ENCODE assay signal across 8 cellular contexts in the genomic region with DNA sequence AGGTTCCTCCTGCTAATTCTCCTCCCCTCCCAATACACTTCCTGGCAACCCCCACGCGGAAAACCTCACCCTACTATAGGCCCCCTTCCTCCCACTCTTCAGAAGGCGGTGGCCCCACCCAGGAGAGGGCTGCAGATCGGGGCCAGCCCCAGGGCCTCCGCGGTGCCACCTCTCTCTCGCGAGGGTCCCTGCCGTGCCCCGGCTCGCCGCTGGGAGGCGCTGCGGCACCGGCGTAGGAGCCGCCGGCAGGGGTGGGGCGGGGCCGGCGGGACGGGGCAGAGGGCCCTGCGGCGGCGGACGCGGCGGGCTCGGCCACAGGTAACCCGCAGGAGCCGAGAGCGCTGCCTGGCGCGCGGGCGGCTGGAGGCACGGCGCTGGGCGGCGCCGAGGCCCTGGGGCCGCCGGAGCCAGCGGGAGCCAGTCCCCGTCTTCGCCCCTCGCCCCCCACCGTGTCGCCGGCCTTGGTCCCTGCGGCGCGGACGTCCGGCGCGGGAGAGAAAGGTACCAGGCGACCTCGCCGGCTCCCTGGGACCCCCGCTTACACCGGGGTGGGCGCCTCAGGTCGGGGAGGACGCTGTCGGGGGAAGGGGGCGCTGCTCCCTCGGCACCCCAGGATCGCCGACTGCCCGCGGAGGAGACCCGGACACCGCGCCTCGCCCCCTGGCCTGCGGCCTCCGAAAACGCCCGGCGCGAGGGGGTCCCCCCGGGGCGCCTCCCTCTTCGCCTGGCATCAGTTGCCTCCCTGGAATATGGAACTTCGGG. TPM values are rescaled to one million over a fixed set of nuclear protein-coding genes. Genes with fewer than 3 reads are reported as not detected.
A peak's percentile ranks its signal among the peaks of the same experiment; 100 is the strongest.
DNase-seq lines count a peak whose midpoint lies in the region; ATAC-seq, FAIRE-seq and TF ChIP-seq lines count a peak whose summit lies in the region.

Gene ANKRD6, plus strand, starts transcription at position 278 of the 762 bp plus-strand sequence. CDS start 133,825 bp downstream, outside the sequence.

- H4K8ac ChIP-seq in H1 (ENCODE audit: extremely low read depth, insufficient read depth, low read length), result peak within 1 kb of the TSS; percentile 63; the same call in 1 of the 2 replicates

- H2BK20ac ChIP-seq in H1 (ENCODE audit: low read length), result no peak within 1 kb of the TSS

- peaks cover 3% of the 10 kb centered on the region; the same call in 1 of the 2 replicates for H3K23me2 ChIP-seq in H1 (ENCODE audit: low read depth, low read length)

- peak within 1 kb of the TSS; percentile 52 for H2AFZ ChIP-seq in H1 (ENCODE audit: low read length)

- no peak for FAIRE-seq in H1 (lab: Jason Lieb, UNC)

- H3K27me3 ChIP-seq in H1 (replicated peaks in 1 of 4; ENCODE audit: control insufficient read depth in 3 of 4, extremely low read depth in 1 of 4, insufficient read depth in 3 of 4, low read length in 3 of 4), result peaks cover 0 to 16% (median 6%) of the 10 kb centered on the region in 4 experiments; a peak in 5 of 7 replicates

- TF ChIP-seq CTCF in AG10803 (conservative IDR thresholded peaks at IDR 0.05; ENCODE audit: low read length) (peak; percentile 45), H1 (IDR thresholded peaks at IDR 0.05; ENCODE audit: control extremely low read depth in 1 of 3, insufficient read depth in 1 of 3, low read depth in 1 of 3, low read length in 3 of 3) (peak; percentile 83 to 98 (median 92))

- H3K9me3 ChIP-seq in H1 (ENCODE audit: insufficient read depth in 2 of 2, low read depth in 1 of 2, low read length in 1 of 2) (no peaks in the 10 kb centered on the region), mesodermal cell (ENCODE audit: control insufficient read depth, low read length) (no peaks in the 10 kb centered on the region)

- no peak within 1 kb of the TSS for H3K18ac ChIP-seq in H1 (ENCODE audit: extremely low read depth, low read length)

- H3K36me3 ChIP-seq in H1 (ENCODE audit: control insufficient read depth in 2 of 4, insufficient read depth in 4 of 4, low read length in 3 of 4) (no peaks in the 10 kb centered on the region), mesodermal cell (ENCODE audit: control insufficient read depth, insufficient read depth, low read length) (no peaks in the 10 kb centered on the region)

- 1% methylated on average over 39 of the region's 86 CpGs; no CpG with 5 or more reads in 1 of the 2 experiments for WGBS in H1 (ENCODE audit: extremely low coverage in 1 of 2, insufficient coverage in 1 of 2, insufficient read length in 1 of 2, insufficient replicate concordance in 2 of 2, low coverage in 1 of 2, low lambda C conversion rate in 2 of 2, missing lambda C conversion rate in 1 of 2), 2 experiments
- WGBS in mesodermal cell (ENCODE audit: insufficient coverage in 2 of 2), 2 experiments, result 1% methylated on average over 61 to 72 of the region's 86 CpGs

- H3K14ac ChIP-seq in H1 (ENCODE audit: insufficient read length), result no peak within 1 kb of the TSS

- CTCF ChIA-PET in H1 (lab: Charles Lee; ENCODE audit: partially characterized antibody), result interaction anchor here (0.6 to 8.5 kb wide), 73 partner anchors 11 to 1488 kb away, joined by 3 to 183 read pairs (median 4); partner anchors contain the start of genes LYRM2 and RRAGD

- H3K56ac ChIP-seq in H1 (replicated peaks; ENCODE audit: insufficient read length, low read depth, low read length), result no peak within 1 kb of the TSS

- H2BK5ac ChIP-seq in H1 (ENCODE audit: low read depth, low read length), result no peak within 1 kb of the TSS

- peak within 1 kb of the TSS; percentile 73 to 92 for H3K4me2 ChIP-seq in H1 (ENCODE audit: insufficient read depth in 1 of 2, low read depth in 2 of 2, low read length in 2 of 2)

- POLR2A ChIA-PET in H1 (lab: Charles Lee; ENCODE audit: partially characterized antibody), result interaction anchor here (0.6 kb wide), 2 partner anchors 176 to 1782 kb away, joined by 4 read pairs; no protein-coding TSS in a partner anchor

- TF ChIP-seq POLR2A in H1 (IDR thresholded peaks at IDR 0.05; ENCODE audit: control extremely low read depth in 1 of 2, low read depth in 2 of 2, low read length in 2 of 2), result no peak

- no peaks in the 10 kb centered on the region for H3K79me1 ChIP-seq in H1 (ENCODE audit: low read depth, low read length)

- H3K27ac ChIP-seq in H1 (ENCODE audit: low read depth, low read length), result no peak within 1 kb of the TSS
- no peak within 1 kb of the TSS for H3K27ac ChIP-seq in mesodermal cell (ENCODE audit: low read depth, low read length, severe bottlenecking)

- ATAC-seq in GM18868 (IDR thresholded peaks at IDR 0.05; ENCODE audit: unreplicated experiment) (peak; percentile 91), HG03108 (IDR thresholded peaks at IDR 0.05; ENCODE audit: unreplicated experiment) (peak; percentile 91)

- no peak within 1 kb of the TSS for H4K91ac ChIP-seq in H1 (replicated peaks; ENCODE audit: insufficient read length, low read length)

- no peak within 1 kb of the TSS for H4K5ac ChIP-seq in H1 (ENCODE audit: insufficient read length, low read depth, low read length)

- H3K4ac ChIP-seq in H1 (replicated peaks; ENCODE audit: insufficient read length, low read depth, low read length), result peak within 1 kb of the TSS; percentile 23

- H3K4me1 ChIP-seq in H1 (replicated peaks in 1 of 4; ENCODE audit: control insufficient read depth in 3 of 4, insufficient read depth in 4 of 4, low read length in 3 of 4) (peaks cover 0 to 6% (median 2%) of the 10 kb centered on the region in 4 experiments; a peak in 3 of 7 replicates), mesodermal cell (ENCODE audit: control insufficient read depth, insufficient read depth, low read length, poor library complexity, severe bottlenecking) (no peaks in the 10 kb centered on the region)

- peak within 1 kb of the TSS; percentile 44 for H3K4me3 ChIP-seq in AG10803 (ENCODE audit: low read length)
- H3K4me3 ChIP-seq in H1 (ENCODE audit: extremely low read depth in 1 of 4, insufficient read depth in 2 of 4, low read depth in 3 of 4, low read length in 4 of 4), result peak within 1 kb of the TSS; percentile 42 to 79 (median 51)
- peak within 1 kb of the TSS; percentile 72 for H3K4me3 ChIP-seq in mesodermal cell (ENCODE audit: extremely low read depth, insufficient read depth, low read length, poor library complexity, severe bottlenecking)

- H3K79me2 ChIP-seq in H1 (ENCODE audit: control insufficient read depth in 1 of 2, insufficient read depth in 2 of 2, low read length in 2 of 2), result no peaks in the 10 kb centered on the region

- DNase-seq in AG10803 (ENCODE audit: low read depth) (peak; percentile 9), NCI-H510A treated with DMSO at 0.1 percent for 48 hours (lab: John Stamatoyannopoulos, UW) (peak; percentile 63), H1 (ENCODE audit: low read depth in 1 of 2, low spot score in 2 of 2) (peak; percentile 29 to 97)
- peak; percentile 36 to 77 for DNase-seq in activated CD8-positive, alpha-beta memory T cell treated with anti-CD3 and anti-CD28 coated beads for 1 hour (ENCODE audit: extremely low read depth in 1 of 2, low read depth in 1 of 2)
- DNase-seq in stimulated activated CD8-positive, alpha-beta memory T cell treated with anti-CD3 and anti-CD28 coated beads, Interleukin-15, amount 100 ng/mL, for 48 hours (ENCODE audit: low read depth in 2 of 2), result peak; percentile 76 to 79

- peak; percentile 86 to 100 for TF ChIP-seq RAD21 in H1 (IDR thresholded peaks at IDR 0.05 in 1 of 2, conservative IDR thresholded peaks at IDR 0.05 in 1 of 2; ENCODE audit: low read depth in 2 of 2, low read length in 2 of 2)

- no peak within 1 kb of the TSS for H2AK5ac ChIP-seq in H1 (ENCODE audit: low read depth, low read length)

- H2BK120ac ChIP-seq in H1 (replicated peaks; ENCODE audit: low read depth, low read length), result no peak within 1 kb of the TSS

- H2BK12ac ChIP-seq in H1 (ENCODE audit: low read depth, low read length), result no peak within 1 kb of the TSS; the same call in 1 of the 2 replicates

- H2BK15ac ChIP-seq in H1 (ENCODE audit: low read length), result no peak within 1 kb of the TSS

- H3K9ac ChIP-seq in H1 (replicated peaks in 1 of 4; ENCODE audit: extremely low read depth in 1 of 4, low read depth in 3 of 4, low read length in 3 of 4), result peak within 1 kb of the TSS in 3 of 4 experiments; percentile 5 to 47 (median 38); a peak in 1 of 7 replicates

- TF ChIP-seq EP300 in H1 (IDR thresholded peaks at IDR 0.05; ENCODE audit: borderline replicate concordance in 1 of 2, low read depth in 2 of 2, low read length in 2 of 2), result peak in 1 of 2 experiments; percentile 39; a peak in 1 of 3 replicates

- H4K20me1 ChIP-seq in H1 (replicated peaks in 1 of 2; ENCODE audit: control insufficient read depth in 1 of 2, insufficient read depth in 2 of 2, low read length in 2 of 2), result no peaks in the 10 kb centered on the region

- H3K23ac ChIP-seq in H1 (ENCODE audit: insufficient read length), result no peak within 1 kb of the TSS

TF ChIP-seq in H1, 55 proteins besides CTCF, POLR2A, EP300 and RAD21 (continues in another document):
- TF ChIP-seq PHF8 (conservative IDR thresholded peaks at IDR 0.05; ENCODE audit: low read depth, low read length), result peak; percentile 49

RNA-seq across cellular contexts. Expression of gene ANKRD6, which starts in this region (rescaled TPM):
- total RNA-seq in H1 (2021; fragmentation: NEBNext Ultra II Directional; extraction: Animal tissue kit (Norgen Biotek cat#: 25700)), result 11.0 and 12.8 TPM in 2 replicates
- polyA plus RNA-seq in H1 (2011; rRNA removed), result 5.9 and 6.2 TPM in 2 replicates
- polyA plus RNA-seq in H1 (2011; cell fraction: cytosol; rRNA removed), result 10.0 TPM
- 24.0 TPM for polyA plus RNA-seq in H1 (2011; cell fraction: nucleus; rRNA removed)
- polyA plus RNA-seq in H1 (2012, experiment 1 of 2), result 10.8 to 15.1 TPM (median 13.2 TPM) in 4 replicates
- 1.4 TPM for polyA plus RNA-seq in H1 (2012, experiment 2 of 2)
- 11.1 TPM for polyA plus RNA-seq in H1 (2013, experiment 1 of 2)
- polyA plus RNA-seq in H1 (2013, experiment 2 of 2), result 8.7 TPM
- polyA minus RNA-seq in H1 (2011; rRNA and poly(A)+ RNA removed), result 13.1 and 23.8 TPM in 2 replicates
- 12.9 TPM for polyA minus RNA-seq in H1 (2011; cell fraction: cytosol; rRNA and poly(A)+ RNA removed)
- 22.4 TPM for polyA minus RNA-seq in H1 (2011; cell fraction: nucleus; rRNA and poly(A)+ RNA removed)
- polyA plus RNA-seq in mesodermal cell (2013, experiment 1 of 2), result 21.2 TPM
- polyA plus RNA-seq in mesodermal cell (2013, experiment 2 of 2), result 15.8 TPM

Comparison
In these comparisons a context has a peak if more than half of its experiments do, and no peak if none do; other contexts are left out.
1. DNase-seq: peak in every context shown above with its lines; median percentile 78 in stimulated activated CD8-positive, alpha-beta memory T cell treated with anti-CD3 and anti-CD28 coated beads, Interleukin-15, amount 100 ng/mL, for 48 hours; 63 in NCI-H510A treated with DMSO at 0.1 percent for 48 hours; 63 in H1; 56 in activated CD8-positive, alpha-beta memory T cell treated with anti-CD3 and anti-CD28 coated beads for 1 hour; 9 in AG10803.